ENCODE assay signal across 25 cellular contexts in the genomic region with DNA sequence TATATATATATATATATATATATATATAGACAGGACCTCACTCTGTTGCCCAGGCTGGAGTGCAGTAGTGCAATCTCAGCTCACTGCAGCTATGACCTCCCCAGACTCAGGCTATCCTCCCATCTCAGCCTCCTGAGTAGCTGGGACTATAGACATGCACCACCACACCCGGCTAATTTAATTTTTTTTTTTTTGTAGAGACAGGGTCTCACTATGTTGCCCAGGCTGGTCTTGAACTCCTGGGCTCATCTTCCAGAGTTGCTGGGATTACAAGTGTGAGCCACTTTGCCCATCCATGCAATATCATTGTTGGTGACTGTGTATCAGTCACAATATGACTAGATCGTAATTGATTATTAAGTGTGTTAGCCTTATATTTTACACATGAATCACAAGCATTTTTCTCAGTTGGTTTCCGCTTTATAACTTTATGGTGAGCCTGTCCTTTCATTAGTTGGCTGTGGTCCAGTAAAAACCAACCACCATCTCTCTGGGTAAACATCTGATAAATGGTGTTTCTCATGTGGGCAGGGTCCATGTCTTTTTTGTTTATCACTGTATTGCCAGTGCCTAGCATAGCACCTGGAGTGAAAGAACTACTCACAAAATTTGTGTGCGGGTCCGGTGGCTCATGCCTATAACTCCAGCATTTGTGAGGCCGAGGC.
DNase-seq lines count a peak whose midpoint lies in the region; ATAC-seq and TF ChIP-seq lines count a peak whose summit lies in the region.
"Had no signal": no experiment of that assay in that cellular context is flagged by ENCODE, and none has a peak within 500 bp of the region (broad histone marks: within the 10 kb centered on the region; RNA-seq: fewer than 3 reads in every experiment).

No MANE protein-coding gene starts in this region.

- DNase-seq in MCF 10A (ENCODE audit: unreplicated experiment) (peak; percentile 32), breast epithelium (ENCODE audit: low spot score in 2 of 2) (no peak), RWPE2 (ENCODE audit: low spot score) (no peak), epithelial cell of esophagus (ENCODE audit: low read depth) (peak; percentile 47), amniotic stem cell (lab: John Stamatoyannopoulos, UW) (no peak), A673 (ENCODE audit: low spot score) (no peak)
- DNase-seq in activated CD8-positive, alpha-beta T cell treated with anti-CD3 and anti-CD28 coated beads for 36 hours: no peak
- DNase-seq: ACHN; activated CD4-positive, alpha-beta T cell treated with anti-CD3 and anti-CD28 coated beads for 4 hours; activated CD8-positive, alpha-beta memory T cell treated with anti-CD3 and anti-CD28 coated beads, Interleukin-2, amount 10 ng/mL, durations not matched to agents 7 days and 5 days; activated naive CD8-positive, alpha-beta T cell treated with anti-CD3 and anti-CD28 coated beads, Interleukin-2, amount 10 ng/mL, durations not matched to agents 7 days and 5 days; cortex of kidney; DMS 273 treated with DMSO at 0.1 percent for 48 hours; foreskin fibroblast; hippocampal formation; islet precursor cell; Kasumi-1; NCI-H1105; NCI-H2081 treated with DMSO at 0.1 percent for 48 hours; NCI-H510A; retina; stimulated activated CD8-positive, alpha-beta memory T cell treated with anti-CD3 and anti-CD28 coated beads, Interleukin-4, amount 100 ng/mL, for 48 hours; substantia nigra had no signal

- no peaks in the 10 kb centered on the region for H3K36me3 Mint-ChIP-seq in MCF 10A (ENCODE audit: insufficient read depth, unreplicated experiment)
- no peaks in the 10 kb centered on the region for H3K36me3 Mint-ChIP-seq in activated CD8-positive, alpha-beta T cell treated with anti-CD3 and anti-CD28 coated beads for 36 hours (ENCODE audit: low read depth)
- H3K36me3 Mint-ChIP-seq: activated CD8-positive, alpha-beta memory T cell treated with anti-CD3 and anti-CD28 coated beads, Interleukin-2, amount 10 ng/mL, durations not matched to agents 7 days and 5 days; activated naive CD8-positive, alpha-beta T cell treated with anti-CD3 and anti-CD28 coated beads, Interleukin-2, amount 10 ng/mL, durations not matched to agents 7 days and 5 days had no signal

- H3K27me3 ChIP-seq in breast epithelium (no peaks in the 10 kb centered on the region), RWPE2 (ENCODE audit: insufficient read depth, poor library complexity, severe bottlenecking) (no peaks in the 10 kb centered on the region), A673 (replicated peaks; ENCODE audit: insufficient read depth, low read depth, low read length, poor library complexity) (no peaks in the 10 kb centered on the region)

- ATAC-seq in RWPE2 (ENCODE audit: low read depth): peak; percentile 34
- no peak for ATAC-seq in HG03095 (IDR thresholded peaks at IDR 0.05; ENCODE audit: unreplicated experiment)
- no peak for ATAC-seq in activated CD8-positive, alpha-beta T cell treated with anti-CD3 and anti-CD28 coated beads for 36 hours
- ATAC-seq: activated CD8-positive, alpha-beta memory T cell treated with anti-CD3 and anti-CD28 coated beads, Interleukin-2, amount 10 ng/mL, durations not matched to agents 7 days and 5 days had no signal

- intact Hi-C loops in MCF 10A (cut with micrococcal nuclease) (loop anchor here (5.0 kb wide), 1 partner anchor 81 kb away; no protein-coding TSS in a partner anchor), breast epithelium (cut with DNase I; ENCODE audit: low total_unique reads) (no loop called here), A673 (cut with micrococcal nuclease; ENCODE audit: unreplicated experiment) (no loop called here)
- intact Hi-C loops in activated CD8-positive, alpha-beta T cell treated with anti-CD3 and anti-CD28 coated beads for 36 hours (cut with micrococcal nuclease): no loop called here

- CTCF ChIA-PET in MCF 10A (lab: Yijun Ruan, JAX): no interaction called here
- CTCF ChIA-PET in A673 (lab: Charles Lee): no interaction called here
- CTCF ChIA-PET in activated CD8-positive, alpha-beta T cell treated with anti-CD3 and anti-CD28 coated beads for 36 hours (lab: Charles Lee): no interaction called here

- no peaks in the 10 kb centered on the region for H3K36me3 ChIP-seq in breast epithelium
- H3K36me3 ChIP-seq in RWPE2 (ENCODE audit: low read depth): no peaks in the 10 kb centered on the region
- H3K36me3 ChIP-seq in A673 (ENCODE audit: insufficient read depth, low read length, poor library complexity, severe bottlenecking): no peaks in the 10 kb centered on the region

- no peak overlapping the region for H3K27ac Mint-ChIP-seq in MCF 10A (ENCODE audit: low read depth, unreplicated experiment)
- H3K27ac Mint-ChIP-seq in activated CD8-positive, alpha-beta T cell treated with anti-CD3 and anti-CD28 coated beads for 36 hours: no peak overlapping the region
- H3K27ac Mint-ChIP-seq: activated CD8-positive, alpha-beta memory T cell treated with anti-CD3 and anti-CD28 coated beads, Interleukin-2, amount 10 ng/mL, durations not matched to agents 7 days and 5 days; activated naive CD8-positive, alpha-beta T cell treated with anti-CD3 and anti-CD28 coated beads, Interleukin-2, amount 10 ng/mL, durations not matched to agents 7 days and 5 days had no signal

- peaks cover 17% of the 10 kb centered on the region for H3K4me1 Mint-ChIP-seq in MCF 10A (ENCODE audit: insufficient read depth, unreplicated experiment)
- peaks cover 7% of the 10 kb centered on the region for H3K4me1 Mint-ChIP-seq in activated CD8-positive, alpha-beta T cell treated with anti-CD3 and anti-CD28 coated beads for 36 hours (ENCODE audit: low read depth)
- H3K4me1 Mint-ChIP-seq: activated naive CD8-positive, alpha-beta T cell treated with anti-CD3 and anti-CD28 coated beads, Interleukin-2, amount 10 ng/mL, durations not matched to agents 7 days and 5 days had no signal

- H3K9me3 ChIP-seq in breast epithelium (no peaks in the 10 kb centered on the region), RWPE2 (ENCODE audit: severe bottlenecking) (no peaks in the 10 kb centered on the region), A673 (ENCODE audit: low read depth, low read length, poor library complexity, severe bottlenecking) (no peaks in the 10 kb centered on the region)

- H3K27ac ChIP-seq in breast epithelium (no peak overlapping the region), RWPE2 (ENCODE audit: poor library complexity, severe bottlenecking) (peak overlapping the region; percentile 67), A673 (ENCODE audit: low read depth, low read length, poor library complexity, severe bottlenecking) (no peak overlapping the region)
- H3K27ac ChIP-seq: C4-2B had no signal

- no peaks in the 10 kb centered on the region for H3K9me3 Mint-ChIP-seq in MCF 10A (ENCODE audit: unreplicated experiment)
- H3K9me3 Mint-ChIP-seq in activated CD8-positive, alpha-beta T cell treated with anti-CD3 and anti-CD28 coated beads for 36 hours: no peaks in the 10 kb centered on the region
- H3K9me3 Mint-ChIP-seq: activated naive CD8-positive, alpha-beta T cell treated with anti-CD3 and anti-CD28 coated beads, Interleukin-2, amount 10 ng/mL, durations not matched to agents 7 days and 5 days had no signal

- POLR2A ChIA-PET in MCF 10A (lab: Yijun Ruan, JAX) (interaction anchor here (1.1 to 1.2 kb wide), 3 partner anchors 11 to 101 kb away, joined by 3 to 4 read pairs (median 3); no protein-coding TSS in a partner anchor), A673 (lab: Charles Lee; ENCODE audit: low non-redundant PET) (no interaction called here)
- POLR2A ChIA-PET in activated CD8-positive, alpha-beta T cell treated with anti-CD3 and anti-CD28 coated beads for 36 hours (lab: Charles Lee): no interaction called here

- TF ChIP-seq CTCF in MCF 10A (IDR thresholded peaks at IDR 0.05; ENCODE audit: unreplicated experiment) (no peak), breast epithelium (IDR thresholded peaks at IDR 0.05) (no peak), RWPE2 (IDR thresholded peaks at IDR 0.05; ENCODE audit: poor library complexity, severe bottlenecking) (no peak), epithelial cell of esophagus (IDR thresholded peaks at IDR 0.05; ENCODE audit: insufficient read depth, low read depth, low read length, missing control alignments) (no peak), A673 (conservative IDR thresholded peaks at IDR 0.05; ENCODE audit: low read depth, low read length) (no peak)
- TF ChIP-seq CTCF in activated CD8-positive, alpha-beta T cell treated with anti-CD3 and anti-CD28 coated beads for 36 hours (IDR thresholded peaks at IDR 0.05): no peak

- H3K4me3 ChIP-seq in breast epithelium (no peak overlapping the region), RWPE2 (ENCODE audit: severe bottlenecking) (no peak overlapping the region), epithelial cell of esophagus (ENCODE audit: low read length) (no peak overlapping the region), A673 (ENCODE audit: low read depth, low read length, poor library complexity, severe bottlenecking) (no peak overlapping the region)

- no TSS peak for BruUV-seq in MCF 10A (replicated peaks; lab: Mats Ljungman, UMichigan)
- no TSS peak for BruUV-seq in A673 (replicated peaks; lab: Mats Ljungman, UMichigan)

- no peak overlapping the region for H3K4me3 Mint-ChIP-seq in MCF 10A (ENCODE audit: unreplicated experiment)
- no peak overlapping the region for H3K4me3 Mint-ChIP-seq in activated CD8-positive, alpha-beta T cell treated with anti-CD3 and anti-CD28 coated beads for 36 hours
- H3K4me3 Mint-ChIP-seq: activated CD8-positive, alpha-beta memory T cell treated with anti-CD3 and anti-CD28 coated beads, Interleukin-2, amount 10 ng/mL, durations not matched to agents 7 days and 5 days; activated naive CD8-positive, alpha-beta T cell treated with anti-CD3 and anti-CD28 coated beads, Interleukin-2, amount 10 ng/mL, durations not matched to agents 7 days and 5 days had no signal

- H3K4me1 ChIP-seq in breast epithelium: no peaks in the 10 kb centered on the region
- peaks cover 25% of the 10 kb centered on the region for H3K4me1 ChIP-seq in RWPE2 (ENCODE audit: insufficient read depth, poor library complexity, severe bottlenecking)
- peaks cover 35% of the 10 kb centered on the region for H3K4me1 ChIP-seq in A673 (ENCODE audit: insufficient read depth, low read length, poor library complexity, severe bottlenecking)

- TF ChIP-seq POLR2A in breast epithelium (IDR thresholded peaks at IDR 0.05): no peak

- no peaks in the 10 kb centered on the region for H3K27me3 Mint-ChIP-seq in MCF 10A (ENCODE audit: insufficient read depth, unreplicated experiment)
- peaks cover 2% of the 10 kb centered on the region for H3K27me3 Mint-ChIP-seq in activated CD8-positive, alpha-beta T cell treated with anti-CD3 and anti-CD28 coated beads for 36 hours

Comparison
In these comparisons a context has a peak if more than half of its experiments do, and no peak if none do; other contexts are left out.
1. DNase-seq: peak in MCF 10A (single experiment) and epithelial cell of esophagus (single experiment); none in breast epithelium (0 of 2), RWPE2 (single experiment), amniotic stem cell (single experiment), A673 (single experiment) and activated CD8-positive, alpha-beta T cell treated with anti-CD3 and anti-CD28 coated beads for 36 hours (single experiment).